In genomic region chr1:10943041-10943440, GRCh38 we compare ENCODE assay signal across 16 cellular contexts.
DNase-seq lines count a peak whose midpoint lies in the region; ATAC-seq, FAIRE-seq and TF ChIP-seq lines count a peak whose summit lies in the region.
"Had no signal": no experiment of that assay in that cellular context is flagged by ENCODE, and none has a peak within 500 bp of the region (broad histone marks: within the 10 kb centered on the region; RNA-seq: fewer than 3 reads in every experiment).

No MANE protein-coding gene starts in this region.

- no peaks in the 10 kb centered on the region for H3K9me3 Mint-ChIP-seq in nephron
- H3K9me3 Mint-ChIP-seq: CD4-positive, alpha-beta T cell; H9 had no signal

- no peak overlapping the region for H2AFZ ChIP-seq in OCI-LY7 (ENCODE audit: low read length)

- H3K27me3 Mint-ChIP-seq in nephron (ENCODE audit: low read depth), result peaks cover 62% of the 10 kb centered on the region

- ATAC-seq in foreskin keratinocyte, result no peak
- ATAC-seq: GM12878 had no signal

- peak; percentile 4 for DNase-seq in GM12892 (ENCODE audit: insufficient read length)
- DNase-seq in OCI-LY7 (ENCODE audit: low spot score), result no peak
- DNase-seq in uterus, result no peak
- DNase-seq in RKO (ENCODE audit: low spot score), result no peak
- DNase-seq in activated gamma-delta T cell (lab: John Stamatoyannopoulos, UW), result no peak
- DNase-seq in foreskin keratinocyte, result no peak
- DNase-seq: AML-193; CD4-positive, alpha-beta T cell; EL; GOT3; H9 had no signal

- H3K4me3 Mint-ChIP-seq in nephron, result no peak overlapping the region
- H3K4me3 Mint-ChIP-seq: CD4-positive, alpha-beta T cell; H9 had no signal

- H3K27ac Mint-ChIP-seq in nephron, result peak overlapping the region in 2 of 3 experiments; percentile 43 to 69
- H3K27ac Mint-ChIP-seq: CD4-positive, alpha-beta T cell had no signal

- peak overlapping the region; percentile 53 for H3K4me2 ChIP-seq in OCI-LY7 (ENCODE audit: low read length)
- H3K4me2 ChIP-seq: KMS-11 had no signal

- H3K9me2 ChIP-seq in OCI-LY7 (ENCODE audit: insufficient read depth, low read length), result no peaks in the 10 kb centered on the region

- H3K27me3 ChIP-seq in uterus, result no peaks in the 10 kb centered on the region
- H3K27me3 ChIP-seq in foreskin keratinocyte, result peaks cover 45% of the 10 kb centered on the region

- H3K36me3 Mint-ChIP-seq in nephron (ENCODE audit: low read depth), result no peaks in the 10 kb centered on the region

- no peaks in the 10 kb centered on the region for H3K36me3 ChIP-seq in OCI-LY7 (ENCODE audit: insufficient read depth, low read length)
- H3K36me3 ChIP-seq in uterus, result no peaks in the 10 kb centered on the region

- no peak overlapping the region for H3K27ac ChIP-seq in OCI-LY7 (ENCODE audit: low read depth, low read length, poor library complexity, severe bottlenecking)
- H3K27ac ChIP-seq in uterus, result no peak overlapping the region
- H3K27ac ChIP-seq in foreskin keratinocyte, result no peak overlapping the region
- H3K27ac ChIP-seq: C4-2B, KMS-11 had no signal

- no peaks in the 10 kb centered on the region for H4K20me1 ChIP-seq in OCI-LY7 (ENCODE audit: insufficient read depth, low read length)

- TF ChIP-seq CTCF in OCI-LY7 (conservative IDR thresholded peaks at IDR 0.05; ENCODE audit: low read length), result no peak
- no peak for TF ChIP-seq CTCF in nephron (IDR thresholded peaks at IDR 0.05; ENCODE audit: unreplicated experiment in 3 of 3)
- no peak for TF ChIP-seq CTCF in uterus (IDR thresholded peaks at IDR 0.05)
- no peak for TF ChIP-seq CTCF in foreskin keratinocyte (conservative IDR thresholded peaks at IDR 0.05)

- peaks cover 54% of the 10 kb centered on the region for H3K4me1 Mint-ChIP-seq in nephron

- H3K4me3 ChIP-seq in OCI-LY7 (ENCODE audit: low read depth, low read length, poor library complexity, severe bottlenecking), result no peak overlapping the region
- H3K4me3 ChIP-seq in uterus, result no peak overlapping the region
- H3K4me3 ChIP-seq: GM12878 had no signal

- peaks cover 47% of the 10 kb centered on the region for H3K4me1 ChIP-seq in OCI-LY7 (ENCODE audit: insufficient read depth, low read length, poor library complexity, severe bottlenecking)
- H3K4me1 ChIP-seq in uterus, result peaks cover 0 to 20% of the 10 kb centered on the region in 2 donors
- H3K4me1 ChIP-seq in foreskin keratinocyte, result no peaks in the 10 kb centered on the region

- CTCF ChIA-PET in OCI-LY7 (lab: Charles Lee; ENCODE audit: unreplicated experiment), result no interaction called here

- intact Hi-C loops in OCI-LY7 (cut with micrococcal nuclease; ENCODE audit: unreplicated experiment) (no loop called here), uterus (cut with DNase I; ENCODE audit: low total_unique reads) (no loop called here)

- no peak for FAIRE-seq in GM12892 (lab: Jason Lieb, UNC)
- FAIRE-seq: A204.1, GM12878 had no signal

- no peak for TF ChIP-seq POLR2A in GM12892 (IDR thresholded peaks at IDR 0.05; ENCODE audit: low read depth, low read length)
- TF ChIP-seq POLR2A in uterus (IDR thresholded peaks at IDR 0.05), result no peak

- POLR2A ChIA-PET in OCI-LY7 (lab: Charles Lee), result no interaction called here

- H3K9me3 ChIP-seq in OCI-LY7 (ENCODE audit: low read length) (no peaks in the 10 kb centered on the region), uterus (no peaks in the 10 kb centered on the region)

- H3K79me2 ChIP-seq in OCI-LY7 (ENCODE audit: insufficient read depth, low read depth, low read length), result no peaks in the 10 kb centered on the region

- no TSS peak for BruUV-seq in OCI-LY7 (replicated peaks; lab: Mats Ljungman, UMichigan)
